ENCODE assay signal across 8 cellular contexts in the genomic region with DNA sequence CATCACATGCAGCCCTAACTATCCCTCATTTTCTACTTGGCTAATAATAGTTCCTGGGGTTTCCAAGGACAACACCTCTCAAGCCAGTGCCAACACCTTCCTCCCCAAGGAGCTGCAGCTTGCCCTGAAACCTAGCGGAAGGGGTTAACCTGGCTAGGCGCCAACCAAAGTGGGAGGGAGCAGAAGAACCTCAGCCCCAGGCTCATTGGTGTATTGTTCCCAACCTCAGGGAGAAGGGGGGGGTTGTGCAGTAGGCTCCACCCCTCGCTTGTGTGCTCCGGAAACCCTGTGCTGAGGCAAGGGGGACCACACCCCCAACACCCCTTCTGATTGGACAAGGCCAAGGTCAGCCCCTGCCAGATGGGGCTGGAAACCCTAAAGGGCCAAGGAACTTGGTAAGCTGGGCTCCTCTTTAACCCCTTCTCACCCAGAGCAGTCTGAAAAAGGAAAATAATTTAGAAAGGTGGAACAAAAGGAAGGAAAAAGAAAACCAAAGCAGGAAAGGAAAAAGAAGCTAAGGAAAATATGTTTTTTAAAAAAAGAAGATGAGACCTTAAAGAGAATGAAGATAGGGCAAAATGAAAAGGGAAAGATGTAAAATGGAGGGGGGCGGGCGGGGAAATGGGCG. TPM values are rescaled to one million over a fixed set of nuclear protein-coding genes. Genes with fewer than 3 reads are reported as not detected.
DNase-seq lines count a peak whose midpoint lies in the region; ATAC-seq and TF ChIP-seq lines count a peak whose summit lies in the region.

No MANE protein-coding gene starts in this region.

- no peak for TF ChIP-seq EP300 in gastroesophageal sphincter (IDR thresholded peaks at IDR 0.05)

- H3F3A ChIP-seq in DOHH2 (ENCODE audit: control insufficient read depth, insufficient read depth): peaks cover 21% of the 10 kb centered on the region

- TF ChIP-seq POLR2A in gastroesophageal sphincter (IDR thresholded peaks at IDR 0.05): no peak

- H3K27me3 ChIP-seq in DOHH2 (ENCODE audit: control insufficient read depth, low read length) (no peaks in the 10 kb centered on the region), H7 (ENCODE audit: control insufficient read depth, insufficient read depth, low read length) (peaks cover 23% of the 10 kb centered on the region), MG63 (no peaks in the 10 kb centered on the region), gastroesophageal sphincter (no peaks in the 10 kb centered on the region)

- peaks cover 8% of the 10 kb centered on the region; the same call in 1 of the 2 replicates for H4K20me1 ChIP-seq in DOHH2 (ENCODE audit: control insufficient read depth, insufficient read depth, low read depth, low read length)

- peaks cover 84% of the 10 kb centered on the region for H3K36me3 ChIP-seq in DOHH2 (ENCODE audit: control insufficient read depth, low read length)
- H3K36me3 ChIP-seq in H7 (replicated peaks; ENCODE audit: control insufficient read depth, insufficient read depth, low read length): peaks cover 29% of the 10 kb centered on the region
- peaks cover 65% of the 10 kb centered on the region for H3K36me3 ChIP-seq in MG63
- H3K36me3 ChIP-seq in gastroesophageal sphincter: peaks cover 0 to 52% of the 10 kb centered on the region in 2 donors

- peak; percentile 84 for ATAC-seq in gastroesophageal sphincter

- DNase-seq in H7 (peak; percentile 98), MG63 (peak; percentile 91), SK-MEL-5 (ENCODE audit: low read depth, low spot score) (peak; percentile 97), occipital lobe (lab: John Stamatoyannopoulos, UW) (peak; percentile 85), superior temporal gyrus (ENCODE audit: extremely low spot score) (peak; percentile 91)
- DNase-seq in activated naive CD4-positive, alpha-beta T cell treated with Interleukin-2 at 50 U/mL for 16 hours: peak; percentile 96

- H3K4me3 ChIP-seq in DOHH2 (ENCODE audit: low read length) (peak overlapping the region; percentile 89), H7 (ENCODE audit: insufficient read depth, low read depth, low read length) (no peak overlapping the region), MG63 (no peak overlapping the region), gastroesophageal sphincter (peak overlapping the region in 1 of 2 donors; percentile 96)

- in situ Hi-C loops in SK-MEL-5 (cut with HindIII; ENCODE audit: low pct_unique_long_range_greater_than_20kb, low sequenced_read_pairs): no loop called here

- peak overlapping the region; percentile 90 for H3K4me2 ChIP-seq in DOHH2 (ENCODE audit: low read length)

- H3K27ac ChIP-seq in DOHH2 (ENCODE audit: low read depth, low read length): peak overlapping the region; percentile 73
- H3K27ac ChIP-seq in gastroesophageal sphincter: peak overlapping the region; percentile 16 to 99 (median 96)

- no peaks in the 10 kb centered on the region for H3K9me3 ChIP-seq in DOHH2 (ENCODE audit: control insufficient read depth, insufficient read depth, low read length)
- no peaks in the 10 kb centered on the region for H3K9me3 ChIP-seq in MG63
- no peaks in the 10 kb centered on the region for H3K9me3 ChIP-seq in gastroesophageal sphincter

- H3K4me1 ChIP-seq in DOHH2 (ENCODE audit: control insufficient read depth, low read length) (peaks cover 32% of the 10 kb centered on the region), gastroesophageal sphincter (peaks cover 3 to 56% (median 21%) of the 10 kb centered on the region in 3 donors)

- H3K9me2 ChIP-seq in DOHH2 (replicated peaks; ENCODE audit: control insufficient read depth, low read length): no peaks in the 10 kb centered on the region

- 33 to 69% methylated on average over 4 to 6 of the region's 7 CpGs for WGBS in gastroesophageal sphincter (ENCODE audit: low coverage in 1 of 2), 2 donors

- TF ChIP-seq CTCF in DOHH2 (IDR thresholded peaks at IDR 0.05; ENCODE audit: low read depth, low read length, poor library complexity, severe bottlenecking): no peak
- TF ChIP-seq CTCF in gastroesophageal sphincter (IDR thresholded peaks at IDR 0.05): no peak

- peaks cover 44% of the 10 kb centered on the region for H3K79me2 ChIP-seq in DOHH2 (ENCODE audit: control insufficient read depth, low read length)

RNA-seq across cellular contexts. Expression of a gene that starts 2.5 kb away (rescaled TPM):
- 151 and 166 TPM in 2 replicates for total RNA-seq in H7 (2014; rRNA removed; shearing (Covaris generic))
- 84.9 and 117 TPM in 2 replicates for total RNA-seq in MG63 (2014; rRNA removed; shearing (Covaris generic); ENCODE audit: low replicate concordance)
- total RNA-seq in SK-MEL-5 (2014; rRNA removed; shearing (Covaris generic)): 55.4 and 56.3 TPM in 2 replicates
- 39.2 and 51.2 TPM in 2 replicates for polyA plus RNA-seq in SK-MEL-5 (2015; cell fraction: cytosol; rRNA removed)
- 173 and 183 TPM in 2 replicates for polyA plus RNA-seq in SK-MEL-5 (2015; cell fraction: nucleus; rRNA removed)
- 10 to 100 TPM; 67.9 to 88.7 (median 85.6) TPM for total RNA-seq in gastroesophageal sphincter
- 129 TPM for total RNA-seq in occipital lobe

RNA-seq across cellular contexts. Expression of a gene that starts 7.9 kb away (rescaled TPM):
- 25.8 and 29.4 TPM in 2 replicates for total RNA-seq in H7 (2014; rRNA removed; shearing (Covaris generic))
- total RNA-seq in MG63 (2014; rRNA removed; shearing (Covaris generic); ENCODE audit: low replicate concordance): 11.1 and 20.3 TPM in 2 replicates
- 6.0 and 7.3 TPM in 2 replicates for total RNA-seq in SK-MEL-5 (2014; rRNA removed; shearing (Covaris generic))
- polyA plus RNA-seq in SK-MEL-5 (2015; cell fraction: cytosol; rRNA removed): 14.4 and 20.9 TPM in 2 replicates
- polyA plus RNA-seq in SK-MEL-5 (2015; cell fraction: nucleus; rRNA removed): 34.1 and 57.2 TPM in 2 replicates
- 1 to 10 TPM; 3.8 to 9.6 (median 7.6) TPM for total RNA-seq in gastroesophageal sphincter
- total RNA-seq in occipital lobe: 4.5 TPM

RNA-seq across cellular contexts. Expression of a gene that starts 13.4 kb away (rescaled TPM):
- 28.0 and 29.3 TPM in 2 replicates for total RNA-seq in H7 (2014; rRNA removed; shearing (Covaris generic))
- total RNA-seq in MG63 (2014; rRNA removed; shearing (Covaris generic); ENCODE audit: low replicate concordance): 18.1 and 20.9 TPM in 2 replicates
- 9.1 and 9.7 TPM in 2 replicates for total RNA-seq in SK-MEL-5 (2014; rRNA removed; shearing (Covaris generic))
- 23.8 and 25.9 TPM in 2 replicates for polyA plus RNA-seq in SK-MEL-5 (2015; cell fraction: cytosol; rRNA removed)
- polyA plus RNA-seq in SK-MEL-5 (2015; cell fraction: nucleus; rRNA removed): 192 and 209 TPM in 2 replicates
- total RNA-seq in gastroesophageal sphincter: 10 to 100 TPM; 25.4 to 36.7 (median 31.9) TPM
- total RNA-seq in occipital lobe: 4.5 TPM

RNA-seq across cellular contexts. Expression of a gene that starts 13.9 kb away (rescaled TPM):
- 1.1 and 2.5 TPM in 2 replicates for total RNA-seq in H7 (2014; rRNA removed; shearing (Covaris generic))
- total RNA-seq in MG63 (2014; rRNA removed; shearing (Covaris generic); ENCODE audit: low replicate concordance): 2.5 and 8.5 TPM in 2 replicates
- 0.79 and 1.2 TPM in 2 replicates for total RNA-seq in SK-MEL-5 (2014; rRNA removed; shearing (Covaris generic))
- polyA plus RNA-seq in SK-MEL-5 (2015; cell fraction: cytosol; rRNA removed): 0.76 and 2.0 TPM in 2 replicates
- polyA plus RNA-seq in SK-MEL-5 (2015; cell fraction: nucleus; rRNA removed): 1.7 and 5.0 TPM in 2 replicates
- 10 to 100 TPM in 3 of 4 donors, 1 to 10 TPM in 1; 3.0 to 18.3 (median 10.7) TPM for total RNA-seq in gastroesophageal sphincter
- 3.1 TPM for total RNA-seq in occipital lobe

RNA-seq across cellular contexts. Expression of a gene that starts 22.6 kb away (rescaled TPM):
- 49.9 and 58.3 TPM in 2 replicates for total RNA-seq in H7 (2014; rRNA removed; shearing (Covaris generic))
- total RNA-seq in MG63 (2014; rRNA removed; shearing (Covaris generic); ENCODE audit: low replicate concordance): 24.6 and 32.9 TPM in 2 replicates
- total RNA-seq in SK-MEL-5 (2014; rRNA removed; shearing (Covaris generic)): 66.7 and 70.2 TPM in 2 replicates
- polyA plus RNA-seq in SK-MEL-5 (2015; cell fraction: cytosol; rRNA removed): 129 and 132 TPM in 2 replicates
- polyA plus RNA-seq in SK-MEL-5 (2015; cell fraction: nucleus; rRNA removed): 60.9 and 115 TPM in 2 replicates
- 10 to 100 TPM; 11.4 to 25.8 (median 22.4) TPM for total RNA-seq in gastroesophageal sphincter
- total RNA-seq in occipital lobe: 21.4 TPM
